In the genomic region with DNA sequence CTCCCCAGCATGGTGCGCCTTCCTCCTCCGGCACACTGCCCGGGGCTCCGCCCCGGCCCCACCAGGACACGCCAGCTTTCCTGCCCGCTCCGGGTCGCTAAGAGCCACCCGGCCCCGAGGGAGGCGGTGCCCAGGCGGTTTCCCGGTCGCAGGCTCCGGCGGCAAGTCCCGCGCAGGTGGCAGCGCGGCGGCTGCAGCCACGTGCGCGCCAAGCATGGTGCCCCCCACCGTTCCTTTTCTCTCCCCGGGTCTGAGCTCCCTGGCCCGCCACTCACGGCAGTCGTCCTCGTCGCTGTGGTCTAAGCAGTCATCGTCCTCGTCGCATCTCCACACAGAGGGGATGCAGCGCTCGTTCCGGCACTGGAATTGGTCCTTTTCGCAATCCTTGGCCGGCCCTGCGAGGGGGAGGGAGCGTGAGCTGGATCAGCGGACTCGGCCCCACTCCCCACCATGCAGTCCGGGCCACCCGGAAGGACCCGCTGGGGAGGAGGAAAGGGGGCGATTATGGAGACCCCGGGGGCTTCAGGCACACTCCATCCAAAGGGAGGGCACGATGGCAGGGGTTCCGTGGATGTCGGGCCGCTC, we compare ENCODE assay signal across 8 cellular contexts.
DNase-seq lines count a peak whose midpoint lies in the region; ATAC-seq and TF ChIP-seq lines count a peak whose summit lies in the region.

No MANE protein-coding gene starts in this region.

- no peak for DNase-seq in AG09309 (ENCODE audit: low read depth)
- peak; percentile 73 for DNase-seq in NCI-H510A (lab: John Stamatoyannopoulos, UW)
- no peak for DNase-seq in iPS DF 6.9 (ENCODE audit: low read depth, low spot score)
- peak; percentile 32 for DNase-seq in stimulated activated CD8-positive, alpha-beta memory T cell treated with anti-CD3 and anti-CD28 coated beads, Interleukin-12 subunit alpha, Interleukin-12 subunit beta, amount 100 ng/mL, for 4 hours (ENCODE audit: low read depth)
- no peak for DNase-seq in GOT3 (lab: John Stamatoyannopoulos, UW)

- H3K36me3 ChIP-seq in iPS DF 6.9 (ENCODE audit: control insufficient read depth, insufficient read depth, low read length) = peaks cover 13% of the 10 kb centered on the region; the same call in 1 of the 2 replicates

- H3K4me1 Mint-ChIP-seq in activated naive CD4-positive, alpha-beta T cell treated with anti-CD3 and anti-CD28 coated beads, Interleukin-2, amount 50 U/mL, for 24 hours = peaks cover 17% of the 10 kb centered on the region

- H3K27ac ChIP-seq in iPS DF 6.9 (ENCODE audit: low read length) = no peak overlapping the region

- H3K36me3 Mint-ChIP-seq in activated naive CD4-positive, alpha-beta T cell treated with anti-CD3 and anti-CD28 coated beads, Interleukin-2, amount 50 U/mL, for 24 hours = peaks cover 12% of the 10 kb centered on the region

- H3K4me1 ChIP-seq in iPS DF 6.9 (ENCODE audit: control insufficient read depth, insufficient read depth, low read length) = peaks cover 2% of the 10 kb centered on the region; the same call in 1 of the 2 replicates

- H3K4me3 ChIP-seq in AG09309 (ENCODE audit: control insufficient read depth, low read depth, low read length) (peak overlapping the region; percentile 92), iPS DF 6.9 (ENCODE audit: low read length) (peak overlapping the region; percentile 50)

- ATAC-seq in GM18502 (IDR thresholded peaks at IDR 0.05; ENCODE audit: poor library complexity, unreplicated experiment) = peak; percentile 38
- ATAC-seq in HG02852 (IDR thresholded peaks at IDR 0.05; ENCODE audit: unreplicated experiment) = peak; percentile 25

- H3K4me3 Mint-ChIP-seq in activated naive CD4-positive, alpha-beta T cell treated with anti-CD3 and anti-CD28 coated beads, Interleukin-2, amount 50 U/mL, for 24 hours = peak overlapping the region; percentile 97

- no peaks in the 10 kb centered on the region for H3K9me3 Mint-ChIP-seq in activated naive CD4-positive, alpha-beta T cell treated with anti-CD3 and anti-CD28 coated beads, Interleukin-2, amount 50 U/mL, for 24 hours

- no peak for TF ChIP-seq CTCF in AG09309 (IDR thresholded peaks at IDR 0.05; ENCODE audit: control insufficient read depth, insufficient read depth, low read depth, low read length, missing control alignments)

- no peaks in the 10 kb centered on the region for H3K9me3 ChIP-seq in iPS DF 6.9 (ENCODE audit: control insufficient read depth, insufficient read depth, low read length)

- WGBS in iPS DF 6.9 (ENCODE audit: insufficient coverage, insufficient read length) = no CpG with 5 or more reads among the region's 53 CpGs

- H3K27ac Mint-ChIP-seq in activated naive CD4-positive, alpha-beta T cell treated with anti-CD3 and anti-CD28 coated beads, Interleukin-2, amount 50 U/mL, for 24 hours = peak overlapping the region; percentile 98

- H3K27me3 ChIP-seq in iPS DF 6.9 (ENCODE audit: control insufficient read depth, insufficient read depth, low read length) = no peaks in the 10 kb centered on the region

- no peaks in the 10 kb centered on the region for H3K27me3 Mint-ChIP-seq in activated naive CD4-positive, alpha-beta T cell treated with anti-CD3 and anti-CD28 coated beads, Interleukin-2, amount 50 U/mL, for 24 hours

Comparison
In these comparisons a context has a peak if more than half of its experiments do, and no peak if none do; other contexts are left out.
1. DNase-seq: peak in NCI-H510A (single experiment) and stimulated activated CD8-positive, alpha-beta memory T cell treated with anti-CD3 and anti-CD28 coated beads, Interleukin-12 subunit alpha, Interleukin-12 subunit beta, amount 100 ng/mL, for 4 hours (single experiment); none in AG09309 (single experiment), iPS DF 6.9 (single experiment) and GOT3 (single experiment).